2 cellular contexts compared by ENCODE assay signal in the genomic region with DNA sequence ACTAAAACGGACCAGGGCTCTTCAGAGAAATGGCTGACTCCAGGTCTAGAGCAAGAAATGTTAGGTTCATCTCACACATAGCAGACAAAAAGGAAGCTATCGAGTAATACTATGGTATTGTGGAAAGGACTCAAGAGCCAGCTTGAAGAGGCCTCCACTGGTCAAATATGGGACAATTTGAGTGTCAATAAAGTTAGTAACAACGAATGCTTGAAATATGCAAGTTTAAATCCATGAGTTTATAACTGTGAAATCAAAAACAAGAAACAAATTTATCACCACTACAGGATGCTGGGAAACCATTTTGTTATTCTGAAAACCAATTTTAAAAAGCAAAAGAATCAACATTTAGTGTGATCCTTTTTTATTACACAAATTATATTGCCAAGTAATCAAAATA.
TF ChIP-seq lines count a peak whose summit lies in the region.

No MANE protein-coding gene starts in this region.

TF ChIP-seq in GM23338, 12 proteins besides CTCF, POLR2A, EP300 and RAD21:
- no peak for TF ChIP-seq NANOG (IDR thresholded peaks at IDR 0.05; ENCODE audit: borderline replicate concordance)
- TF ChIP-seq, protein P1, sequence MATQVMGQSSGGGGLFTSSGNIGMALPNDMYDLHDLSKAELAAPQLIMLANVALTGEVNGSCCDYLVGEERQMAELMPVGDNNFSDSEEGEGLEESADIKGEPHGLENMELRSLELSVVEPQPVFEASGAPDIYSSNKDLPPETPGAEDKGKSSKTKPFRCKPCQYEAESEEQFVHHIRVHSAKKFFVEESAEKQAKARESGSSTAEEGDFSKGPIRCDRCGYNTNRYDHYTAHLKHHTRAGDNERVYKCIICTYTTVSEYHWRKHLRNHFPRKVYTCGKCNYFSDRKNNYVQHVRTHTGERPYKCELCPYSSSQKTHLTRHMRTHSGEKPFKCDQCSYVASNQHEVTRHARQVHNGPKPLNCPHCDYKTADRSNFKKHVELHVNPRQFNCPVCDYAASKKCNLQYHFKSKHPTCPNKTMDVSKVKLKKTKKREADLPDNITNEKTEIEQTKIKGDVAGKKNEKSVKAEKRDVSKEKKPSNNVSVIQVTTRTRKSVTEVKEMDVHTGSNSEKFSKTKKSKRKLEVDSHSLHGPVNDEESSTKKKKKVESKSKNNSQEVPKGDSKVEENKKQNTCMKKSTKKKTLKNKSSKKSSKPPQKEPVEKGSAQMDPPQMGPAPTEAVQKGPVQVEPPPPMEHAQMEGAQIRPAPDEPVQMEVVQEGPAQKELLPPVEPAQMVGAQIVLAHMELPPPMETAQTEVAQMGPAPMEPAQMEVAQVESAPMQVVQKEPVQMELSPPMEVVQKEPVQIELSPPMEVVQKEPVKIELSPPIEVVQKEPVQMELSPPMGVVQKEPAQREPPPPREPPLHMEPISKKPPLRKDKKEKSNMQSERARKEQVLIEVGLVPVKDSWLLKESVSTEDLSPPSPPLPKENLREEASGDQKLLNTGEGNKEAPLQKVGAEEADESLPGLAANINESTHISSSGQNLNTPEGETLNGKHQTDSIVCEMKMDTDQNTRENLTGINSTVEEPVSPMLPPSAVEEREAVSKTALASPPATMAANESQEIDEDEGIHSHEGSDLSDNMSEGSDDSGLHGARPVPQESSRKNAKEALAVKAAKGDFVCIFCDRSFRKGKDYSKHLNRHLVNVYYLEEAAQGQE (IDR thresholded peaks at IDR 0.05; ENCODE audit: unreplicated experiment), result no peak
- no peak for TF ChIP-seq ZNF114 (CRISPR knock-in tag; IDR thresholded peaks at IDR 0.05)
- no peak for TF ChIP-seq CREB1 (CRISPR knock-in tag; IDR thresholded peaks at IDR 0.05; ENCODE audit: low read depth)
- TF ChIP-seq JUNB (IDR thresholded peaks at IDR 0.05; ENCODE audit: unreplicated experiment), result no peak

TF ChIP-seq in K562, 482 proteins besides CTCF, POLR2A, EP300 and RAD21:
- TF ChIP-seq, protein P2, sequence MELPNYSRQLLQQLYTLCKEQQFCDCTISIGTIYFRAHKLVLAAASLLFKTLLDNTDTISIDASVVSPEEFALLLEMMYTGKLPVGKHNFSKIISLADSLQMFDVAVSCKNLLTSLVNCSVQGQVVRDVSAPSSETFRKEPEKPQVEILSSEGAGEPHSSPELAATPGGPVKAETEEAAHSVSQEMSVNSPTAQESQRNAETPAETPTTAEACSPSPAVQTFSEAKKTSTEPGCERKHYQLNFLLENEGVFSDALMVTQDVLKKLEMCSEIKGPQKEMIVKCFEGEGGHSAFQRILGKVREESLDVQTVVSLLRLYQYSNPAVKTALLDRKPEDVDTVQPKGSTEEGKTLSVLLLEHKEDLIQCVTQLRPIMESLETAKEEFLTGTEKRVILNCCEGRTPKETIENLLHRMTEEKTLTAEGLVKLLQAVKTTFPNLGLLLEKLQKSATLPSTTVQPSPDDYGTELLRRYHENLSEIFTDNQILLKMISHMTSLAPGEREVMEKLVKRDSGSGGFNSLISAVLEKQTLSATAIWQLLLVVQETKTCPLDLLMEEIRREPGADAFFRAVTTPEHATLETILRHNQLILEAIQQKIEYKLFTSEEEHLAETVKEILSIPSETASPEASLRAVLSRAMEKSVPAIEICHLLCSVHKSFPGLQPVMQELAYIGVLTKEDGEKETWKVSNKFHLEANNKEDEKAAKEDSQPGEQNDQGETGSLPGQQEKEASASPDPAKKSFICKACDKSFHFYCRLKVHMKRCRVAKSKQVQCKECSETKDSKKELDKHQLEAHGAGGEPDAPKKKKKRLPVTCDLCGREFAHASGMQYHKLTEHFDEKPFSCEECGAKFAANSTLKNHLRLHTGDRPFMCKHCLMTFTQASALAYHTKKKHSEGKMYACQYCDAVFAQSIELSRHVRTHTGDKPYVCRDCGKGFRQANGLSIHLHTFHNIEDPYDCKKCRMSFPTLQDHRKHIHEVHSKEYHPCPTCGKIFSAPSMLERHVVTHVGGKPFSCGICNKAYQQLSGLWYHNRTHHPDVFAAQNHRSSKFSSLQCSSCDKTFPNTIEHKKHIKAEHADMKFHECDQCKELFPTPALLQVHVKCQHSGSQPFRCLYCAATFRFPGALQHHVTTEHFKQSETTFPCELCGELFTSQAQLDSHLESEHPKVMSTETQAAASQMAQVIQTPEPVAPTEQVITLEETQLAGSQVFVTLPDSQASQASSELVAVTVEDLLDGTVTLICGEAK (IDR thresholded peaks at IDR 0.05), result peak; percentile 88
- TF ChIP-seq, protein P2 (CRISPR knock-in tag; IDR thresholded peaks at IDR 0.05), result peak; percentile 79
- TF ChIP-seq COPS2 (conservative IDR thresholded peaks at IDR 0.05) (no peak), ZNF316 (IDR thresholded peaks at IDR 0.05) (peak; percentile 47; the same call in 1 of the 2 replicates)
